Comparison of ENCODE assay signal across 26 cellular contexts in the genomic region with DNA sequence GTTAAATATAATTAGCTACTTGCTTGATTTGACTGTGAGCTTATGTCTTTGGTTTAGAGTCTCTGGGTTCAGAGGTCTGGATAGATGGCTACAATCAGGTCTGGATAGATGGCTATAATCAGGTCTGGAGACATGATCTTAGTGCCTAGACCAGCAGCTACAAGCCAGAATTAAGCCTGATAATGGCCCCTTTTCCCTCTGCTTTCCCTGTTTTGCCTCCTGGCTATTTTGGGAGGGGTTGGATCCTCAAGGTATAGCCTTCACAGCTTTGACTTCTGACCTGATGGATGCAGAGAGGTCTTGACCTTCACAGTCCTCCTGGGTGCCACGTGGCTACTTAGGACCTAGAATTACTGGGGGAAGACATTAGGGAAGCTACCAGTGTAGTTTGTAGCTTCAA.
"Had no signal": no experiment of that assay in that cellular context is flagged by ENCODE, and none has a peak within 500 bp of the region (broad histone marks: within the 10 kb centered on the region; RNA-seq: fewer than 3 reads in every experiment).

No MANE protein-coding gene starts in this region.

- H3K36me3 ChIP-seq: esophagus squamous epithelium, gastrocnemius medialis, heart right ventricle, left lung, lower lobe of right lung had no signal

- H3K4me1 ChIP-seq: esophagus squamous epithelium, gastrocnemius medialis, heart right ventricle, left lung, lower lobe of right lung had no signal

- H3K4me3 Mint-ChIP-seq: endodermal cell; naive thymus-derived CD4-positive, alpha-beta T cell had no signal

- H3K36me3 Mint-ChIP-seq: naive thymus-derived CD4-positive, alpha-beta T cell had no signal

- ATAC-seq: esophagus mucosa; gastrocnemius medialis; heart right ventricle; left cardiac atrium; left lung; left ventricle myocardium superior; lower lobe of right lung; naive thymus-derived CD4-positive, alpha-beta T cell had no signal

- H3K27me3 Mint-ChIP-seq: naive thymus-derived CD4-positive, alpha-beta T cell had no signal

- H3K27ac Mint-ChIP-seq: endodermal cell; naive thymus-derived CD4-positive, alpha-beta T cell had no signal

- H3K27me3 ChIP-seq: dorsolateral prefrontal cortex, esophagus squamous epithelium, gastrocnemius medialis, heart right ventricle, left lung had no signal

- DNase-seq: dermis blood vessel endothelial cell; dorsolateral prefrontal cortex; effector CD4-positive, alpha-beta T cell; effector memory CD4-positive, alpha-beta T cell; endodermal cell; erythroblast; esophagus squamous epithelium; foreskin fibroblast; foreskin melanocyte; gastrocnemius medialis; glutamatergic neuron; head of caudate nucleus; heart right ventricle; hippocampal formation; kidney; kidney glomerular epithelial cell; left cardiac atrium; left lung; left ventricle myocardium superior; lower lobe of right lung; mesenchymal stem cell; midbrain; naive thymus-derived CD4-positive, alpha-beta T cell had no signal

- H3K4me1 Mint-ChIP-seq: endodermal cell; naive thymus-derived CD4-positive, alpha-beta T cell had no signal

- H3K9me3 ChIP-seq: esophagus squamous epithelium, gastrocnemius medialis, heart right ventricle, lower lobe of right lung had no signal

- H3K27ac ChIP-seq: coronary artery, dorsolateral prefrontal cortex, epithelial cell of prostate, esophagus squamous epithelium, gastrocnemius medialis, heart right ventricle, left lung, lower lobe of right lung had no signal

- H3K4me3 ChIP-seq: coronary artery, dorsolateral prefrontal cortex, esophagus squamous epithelium, gastrocnemius medialis, heart right ventricle, left lung, lower lobe of right lung had no signal
